Comparison of ENCODE assay signal across 6 cellular contexts in genomic region chr4:1618438-1618837, GRCh38.
"Had no signal": no experiment of that assay in that cellular context is flagged by ENCODE, and none has a peak within 500 bp of the region (broad histone marks: within the 10 kb centered on the region; RNA-seq: fewer than 3 reads in every experiment).

No MANE protein-coding gene starts in this region.

- H3K4me3 ChIP-seq: K562 had no signal

- H3K27ac ChIP-seq: HL-60 had no signal

- H3K27me3 Mint-ChIP-seq: IgD-negative memory B cell had no signal

- DNase-seq: IMR-90, KBM-7, KG1 had no signal
